8 cellular contexts compared by ENCODE assay signal in genomic region chr19:574658-575526, GRCh38. TPM values are rescaled to one million over a fixed set of nuclear protein-coding genes. Genes with fewer than 3 reads are reported as not detected.
A peak's percentile ranks its signal among the peaks of the same experiment; 100 is the strongest.
DNase-seq lines count a peak whose midpoint lies in the region; ATAC-seq and TF ChIP-seq lines count a peak whose summit lies in the region.

No MANE protein-coding gene starts in this region.

- H3K36me3 Mint-ChIP-seq in CD4-positive, alpha-beta memory T cell = peaks cover 0 to 13% of the 10 kb centered on the region in 2 donors

- CTCF ChIA-PET in CD4-positive, alpha-beta memory T cell (lab: Charles Lee; ENCODE audit: partially characterized antibody) = interaction anchor here (1.4 to 2.5 kb wide), 2 partner anchors 10 to 65 kb away, joined by 7 to 10 read pairs; no protein-coding TSS in a partner anchor

- POLR2A ChIA-PET in CD4-positive, alpha-beta memory T cell (lab: Charles Lee; ENCODE audit: partially characterized antibody) = interaction anchor here (0.7 to 1.5 kb wide), 4 partner anchors 9 to 101 kb away, joined by 3 to 4 read pairs (median 4); no protein-coding TSS in a partner anchor

- H3K27me3 ChIP-seq in CD4-positive, alpha-beta memory T cell (ENCODE audit: insufficient read depth, low read length) = no peaks in the 10 kb centered on the region
- no peaks in the 10 kb centered on the region for H3K27me3 ChIP-seq in breast epithelium
- no peaks in the 10 kb centered on the region for H3K27me3 ChIP-seq in suprapubic skin
- H3K27me3 ChIP-seq in SJCRH30 = no peaks in the 10 kb centered on the region

- 32% methylated on average over 9 of the region's 32 CpGs for WGBS in suprapubic skin

- no peak for TF ChIP-seq EP300 in suprapubic skin (IDR thresholded peaks at IDR 0.05)

- H3K4me3 Mint-ChIP-seq in CD4-positive, alpha-beta memory T cell = peak overlapping the region; percentile 21 to 80 (median 62)

- H3K4me3 ChIP-seq in CD4-positive, alpha-beta memory T cell (ENCODE audit: low read length in 2 of 2) = no peak overlapping the region
- H3K4me3 ChIP-seq in breast epithelium (peak overlapping the region; percentile 24 to 63 (median 36)), suprapubic skin (peak overlapping the region; percentile 38), SJCRH30 (no peak overlapping the region)

- no peak for DNase-seq in CD4-positive, alpha-beta memory T cell
- no peak for DNase-seq in breast epithelium (ENCODE audit: low spot score in 2 of 2)
- peak; percentile 65 for DNase-seq in left kidney (ENCODE audit: low read depth, low spot score)
- peak in 1 of 2 donors; percentile 56 for DNase-seq in suprapubic skin (ENCODE audit: low spot score in 2 of 2)
- no peak for DNase-seq in SW480 (ENCODE audit: low spot score)
- no peak for DNase-seq in SJCRH30

- peaks cover 18 to 47% (median 32%) of the 10 kb centered on the region in 4 donors for H3K4me1 Mint-ChIP-seq in CD4-positive, alpha-beta memory T cell

- H3K27me3 Mint-ChIP-seq in CD4-positive, alpha-beta memory T cell = no peaks in the 10 kb centered on the region

- no peaks in the 10 kb centered on the region for H3K9me3 ChIP-seq in CD4-positive, alpha-beta memory T cell (ENCODE audit: control insufficient read depth in 1 of 2, low read length in 2 of 2)
- H3K9me3 ChIP-seq in KOPT-K1 (ENCODE audit: insufficient read depth, low read length, poor library complexity, severe bottlenecking) (no peaks in the 10 kb centered on the region), breast epithelium (no peaks in the 10 kb centered on the region), suprapubic skin (no peaks in the 10 kb centered on the region), SJCRH30 (replicated peaks) (no peaks in the 10 kb centered on the region)

- no peak overlapping the region for H3K27ac ChIP-seq in CD4-positive, alpha-beta memory T cell (ENCODE audit: low read depth, low read length)
- peak overlapping the region; percentile 22 for H3K27ac ChIP-seq in KOPT-K1 (ENCODE audit: low read depth, low read length, poor library complexity, severe bottlenecking)
- H3K27ac ChIP-seq in breast epithelium = peak overlapping the region in 1 of 2 donors; percentile 61
- H3K27ac ChIP-seq in suprapubic skin = peak overlapping the region; percentile 45
- H3K27ac ChIP-seq in SJCRH30 = no peak overlapping the region

- TF ChIP-seq CTCF in breast epithelium (IDR thresholded peaks at IDR 0.05) (no peak), suprapubic skin (IDR thresholded peaks at IDR 0.05) (no peak)

- H3K27ac Mint-ChIP-seq in CD4-positive, alpha-beta memory T cell = peak overlapping the region in 5 of 7 donors; percentile 13 to 66 (median 48)

- H3K4me1 ChIP-seq in CD4-positive, alpha-beta memory T cell (ENCODE audit: insufficient read depth, low read length) = peaks cover 46% of the 10 kb centered on the region
- peaks cover 11 to 23% of the 10 kb centered on the region in 2 donors for H3K4me1 ChIP-seq in breast epithelium
- peaks cover 65% of the 10 kb centered on the region for H3K4me1 ChIP-seq in suprapubic skin
- H3K4me1 ChIP-seq in SJCRH30 = peaks cover 9% of the 10 kb centered on the region; the same call in 1 of the 2 replicates

- TF ChIP-seq POLR2A in breast epithelium (IDR thresholded peaks at IDR 0.05) = no peak
- TF ChIP-seq POLR2A in suprapubic skin (IDR thresholded peaks at IDR 0.05) = no peak

- no peak for ATAC-seq in GM18873 (IDR thresholded peaks at IDR 0.05; ENCODE audit: low FRiP score, unreplicated experiment)

- H3K36me3 ChIP-seq in CD4-positive, alpha-beta memory T cell (ENCODE audit: insufficient read depth, low read length) = peaks cover 2% of the 10 kb centered on the region
- H3K36me3 ChIP-seq in KOPT-K1 (ENCODE audit: insufficient read depth, low read length) (peaks cover 29% of the 10 kb centered on the region; the same call in 1 of the 2 replicates), breast epithelium (no peaks in the 10 kb centered on the region), suprapubic skin (peaks cover 18% of the 10 kb centered on the region), SJCRH30 (peaks cover 30% of the 10 kb centered on the region)

- no peaks in the 10 kb centered on the region for H3K9me3 Mint-ChIP-seq in CD4-positive, alpha-beta memory T cell

- intact Hi-C loops in CD4-positive, alpha-beta memory T cell (cut with micrococcal nuclease) = no loop called here
- intact Hi-C loops in breast epithelium (cut with DNase I; ENCODE audit: low total_unique reads) = no loop called here

RNA-seq across cellular contexts. Expression of gene BSG, which starts 2.5 kb away (rescaled TPM):
- 100 to 1,000 TPM; 150 to 151 TPM for total RNA-seq in CD4-positive, alpha-beta memory T cell
- polyA plus RNA-seq in CD4-positive, alpha-beta memory T cell = 100 to 1,000 TPM; 332 to 346 TPM
- total RNA-seq in breast epithelium (100 to 1,000 TPM; 270 to 515 (median 282) TPM), suprapubic skin (100 to 1,000 TPM; 265 to 314 (median 285) TPM)
- 546 and 582 TPM in 2 replicates for total RNA-seq in SJCRH30 (2014; rRNA removed; shearing (Covaris generic))

RNA-seq across cellular contexts. Expression of gene HCN2, which starts 14.8 kb away (rescaled TPM):
- total RNA-seq in CD4-positive, alpha-beta memory T cell = 1 to 10 TPM; 2.5 to 2.9 TPM
- not detected for polyA plus RNA-seq in CD4-positive, alpha-beta memory T cell
- total RNA-seq in breast epithelium = under 1 TPM in 2 of 3 donors, not detected in 1; under 0.01 to 0.44 TPM
- total RNA-seq in suprapubic skin = 1 to 10 TPM in 1 of 4 donors, under 1 TPM in 3; 0.11 to 1.7 (median 0.81) TPM
- 0.14 and 0.30 TPM in 2 replicates for total RNA-seq in SJCRH30 (2014; rRNA removed; shearing (Covaris generic))

RNA-seq across cellular contexts. Expression of gene GZMM, which starts 31.0 kb away (rescaled TPM):
- total RNA-seq in CD4-positive, alpha-beta memory T cell = 10 to 100 TPM; 25.5 to 28.7 TPM
- polyA plus RNA-seq in CD4-positive, alpha-beta memory T cell = 100 to 1,000 TPM in 1 of 2 donors, 10 to 100 TPM in 1; 82.1 to 122 TPM
- 1 to 10 TPM in 1 of 3 donors, under 1 TPM in 1, not detected in 1; 0.33 to 1.1 TPM for total RNA-seq in breast epithelium
- under 1 TPM in 1 of 4 donors, not detected in 3; 0.97 TPM for total RNA-seq in suprapubic skin
- total RNA-seq in SJCRH30 (2014; rRNA removed; shearing (Covaris generic)) = not detected in 2 replicates

RNA-seq across cellular contexts. Expression of gene CDC34, which starts 43.3 kb away (rescaled TPM):
- total RNA-seq in CD4-positive, alpha-beta memory T cell = 10 to 100 TPM; 44.4 to 46.6 TPM
- polyA plus RNA-seq in CD4-positive, alpha-beta memory T cell = 10 to 100 TPM; 26.7 to 44.0 TPM
- 10 to 100 TPM; 44.6 to 69.5 (median 49.3) TPM for total RNA-seq in breast epithelium
- total RNA-seq in suprapubic skin = 10 to 100 TPM; 48.3 to 90.3 (median 72.9) TPM
- total RNA-seq in SJCRH30 (2014; rRNA removed; shearing (Covaris generic)) = 76.2 and 92.3 TPM in 2 replicates

RNA-seq across cellular contexts. Expression of gene POLRMT, which starts 58.4 kb away (rescaled TPM):
- total RNA-seq in CD4-positive, alpha-beta memory T cell = 100 to 1,000 TPM in 1 of 2 experiments, 10 to 100 TPM in 1; 98.9 to 103 TPM
- 10 to 100 TPM; 31.6 to 58.4 TPM for polyA plus RNA-seq in CD4-positive, alpha-beta memory T cell
- total RNA-seq in breast epithelium (10 to 100 TPM; 21.9 to 34.7 (median 28.2) TPM), suprapubic skin (10 to 100 TPM; 26.0 to 60.4 (median 46.3) TPM)
- total RNA-seq in SJCRH30 (2014; rRNA removed; shearing (Covaris generic)) = 27.0 and 29.6 TPM in 2 replicates

Comparison
In these comparisons a context has a peak if more than half of its experiments do, and no peak if none do; other contexts are left out.
1. H3K27ac ChIP-seq: peak in KOPT-K1 (single experiment) and suprapubic skin (single experiment); none in CD4-positive, alpha-beta memory T cell (single experiment) and SJCRH30 (single experiment).
2. H3K4me3 ChIP-seq: peak in breast epithelium (3 of 3) and suprapubic skin (single experiment); none in CD4-positive, alpha-beta memory T cell (0 of 2) and SJCRH30 (single experiment).
3. RNA of gene GZMM, which starts 31.0 kb away (total RNA-seq): 25.5 to 28.7 TPM in CD4-positive, alpha-beta memory T cell; 0.97 TPM in suprapubic skin, 0.33 to 1.1 TPM in breast epithelium and not detected in SJCRH30; every median in the first group is over 10 times any median in the second.